In genomic region chr10:22712959-22713852, GRCh38 we compare ENCODE assay signal across 8 cellular contexts. TPM values are rescaled to one million over a fixed set of nuclear protein-coding genes. Genes with fewer than 3 reads are reported as not detected.
DNase-seq lines count a peak whose midpoint lies in the region; ATAC-seq and TF ChIP-seq lines count a peak whose summit lies in the region.

No MANE protein-coding gene starts in this region.

- intact Hi-C loops in esophagus muscularis mucosa (cut with DNase I): loop anchor here (10.0 kb wide), 6 partner anchors 88 to 708 kb away; partner anchors contain the start of genes BMI1 and DNAJC1
- intact Hi-C loops in natural killer cell (cut with micrococcal nuclease): loop anchor here (2.0 to 10.0 kb wide), 8 partner anchors 30 to 711 kb away; partner anchors contain the start of genes BMI1 and DNAJC1

- no peaks in the 10 kb centered on the region for H3K27me3 ChIP-seq in CD8-positive, alpha-beta memory T cell (ENCODE audit: insufficient read depth, low read length, poor library complexity, severe bottlenecking)
- H3K27me3 ChIP-seq in Loucy (ENCODE audit: insufficient read depth, low read length, poor library complexity, severe bottlenecking): no peaks in the 10 kb centered on the region
- no peaks in the 10 kb centered on the region for H3K27me3 ChIP-seq in esophagus muscularis mucosa

- peak overlapping the region; percentile 87 to 98 (median 95) for H3K4me3 Mint-ChIP-seq in CD8-positive, alpha-beta memory T cell
- H3K4me3 Mint-ChIP-seq in natural killer cell (peak overlapping the region; percentile 94), type B pancreatic cell (peak overlapping the region; percentile 87)

- no peaks in the 10 kb centered on the region for H3K9me3 ChIP-seq in CD8-positive, alpha-beta memory T cell (ENCODE audit: low read length)
- no peaks in the 10 kb centered on the region for H3K9me3 ChIP-seq in Loucy (ENCODE audit: insufficient read depth, low read depth, low read length)
- no peaks in the 10 kb centered on the region for H3K9me3 ChIP-seq in esophagus muscularis mucosa

- peaks cover 57% of the 10 kb centered on the region for H4K20me1 ChIP-seq in Loucy (ENCODE audit: insufficient read depth, low read length, poor library complexity, severe bottlenecking)

- peaks cover 0 to 24% (median 2%) of the 10 kb centered on the region in 3 donors for H3K36me3 Mint-ChIP-seq in CD8-positive, alpha-beta memory T cell
- H3K36me3 Mint-ChIP-seq in natural killer cell: no peaks in the 10 kb centered on the region
- H3K36me3 Mint-ChIP-seq in type B pancreatic cell: no peaks in the 10 kb centered on the region

- H3K4me3 ChIP-seq in CD8-positive, alpha-beta memory T cell (ENCODE audit: low read length): peak overlapping the region; percentile 91
- H3K4me3 ChIP-seq in Loucy (ENCODE audit: low read length, poor library complexity, severe bottlenecking) (peak overlapping the region; percentile 81), esophagus muscularis mucosa (peak overlapping the region; percentile 75 to 99 (median 95))

- peaks cover 45 to 49% (median 48%) of the 10 kb centered on the region in 3 donors for H3K4me1 Mint-ChIP-seq in CD8-positive, alpha-beta memory T cell
- peaks cover 49 to 50% of the 10 kb centered on the region in 2 donors for H3K4me1 Mint-ChIP-seq in natural killer cell
- peaks cover 6% of the 10 kb centered on the region for H3K4me1 Mint-ChIP-seq in type B pancreatic cell (ENCODE audit: unreplicated experiment)

- peaks cover 59% of the 10 kb centered on the region for H3K79me2 ChIP-seq in Loucy (ENCODE audit: insufficient read depth, low read length)

- peak overlapping the region; percentile 85 for H3K9ac ChIP-seq in Loucy (ENCODE audit: low read depth, low read length, poor library complexity, severe bottlenecking)

- CTCF ChIA-PET in CD8-positive, alpha-beta memory T cell (lab: Charles Lee): interaction anchor here (0.6 to 2.4 kb wide), 14 partner anchors 9 to 139 kb away, joined by 3 to 9 read pairs (median 5); no protein-coding TSS in a partner anchor

- peak overlapping the region; percentile 85 for H3K4me2 ChIP-seq in Loucy (ENCODE audit: low read depth, low read length, poor library complexity, severe bottlenecking)

- TF ChIP-seq CTCF in Loucy (conservative IDR thresholded peaks at IDR 0.05; ENCODE audit: low read length) (no peak), esophagus muscularis mucosa (IDR thresholded peaks at IDR 0.05) (no peak), natural killer cell (IDR thresholded peaks at IDR 0.05) (no peak), type B pancreatic cell (conservative IDR thresholded peaks at IDR 0.05) (no peak)

- peak overlapping the region; percentile 84 to 95 (median 92) for H3K27ac Mint-ChIP-seq in CD8-positive, alpha-beta memory T cell
- H3K27ac Mint-ChIP-seq in natural killer cell (peak overlapping the region; percentile 82 to 87), type B pancreatic cell (peak overlapping the region; percentile 23)

- no peaks in the 10 kb centered on the region for H3K9me3 Mint-ChIP-seq in CD8-positive, alpha-beta memory T cell
- H3K9me3 Mint-ChIP-seq in natural killer cell (no peaks in the 10 kb centered on the region), type B pancreatic cell (peaks cover 2% of the 10 kb centered on the region)

- H3F3A ChIP-seq in Loucy (ENCODE audit: low read depth): no peaks in the 10 kb centered on the region

- H3K36me3 ChIP-seq in CD8-positive, alpha-beta memory T cell (ENCODE audit: insufficient read depth, low read length): no peaks in the 10 kb centered on the region
- H3K36me3 ChIP-seq in Loucy (ENCODE audit: insufficient read depth, low read length): no peaks in the 10 kb centered on the region
- no peaks in the 10 kb centered on the region for H3K36me3 ChIP-seq in esophagus muscularis mucosa

- POLR2A ChIA-PET in CD8-positive, alpha-beta memory T cell (lab: Charles Lee): interaction anchor here (0.6 to 1.9 kb wide), 21 partner anchors 12 to 140 kb away, joined by 3 to 17 read pairs (median 4); no protein-coding TSS in a partner anchor

- TF ChIP-seq POLR2A in esophagus muscularis mucosa (IDR thresholded peaks at IDR 0.05; ENCODE audit: low read depth): no peak

- H2AFZ ChIP-seq in Loucy (ENCODE audit: low read length): no peak overlapping the region

- H3K27ac ChIP-seq in CD8-positive, alpha-beta memory T cell (ENCODE audit: low read depth, low read length): peak overlapping the region; percentile 88
- peak overlapping the region; percentile 85 to 91 (median 86) for H3K27ac ChIP-seq in esophagus muscularis mucosa (replicated peaks in 1 of 4)

- H3K9me2 ChIP-seq in Loucy (replicated peaks; ENCODE audit: low read depth, low read length): no peaks in the 10 kb centered on the region

- peaks cover 35% of the 10 kb centered on the region for H3K4me1 ChIP-seq in CD8-positive, alpha-beta memory T cell (ENCODE audit: insufficient read depth, low read length)
- H3K4me1 ChIP-seq in Loucy (ENCODE audit: insufficient read depth, low read length, poor library complexity, severe bottlenecking) (peaks cover 45% of the 10 kb centered on the region), esophagus muscularis mucosa (peaks cover 16 to 35% (median 33%) of the 10 kb centered on the region in 4 donors)

- WGBS in esophagus muscularis mucosa: under 1% methylated on average over 14 of the region's 72 CpGs

- peaks cover 0 to 3% of the 10 kb centered on the region in 2 donors for H3K27me3 Mint-ChIP-seq in CD8-positive, alpha-beta memory T cell
- H3K27me3 Mint-ChIP-seq in natural killer cell (ENCODE audit: low read depth in 2 of 2) (no peaks in the 10 kb centered on the region), type B pancreatic cell (peaks cover 11% of the 10 kb centered on the region)

- TF ChIP-seq EP300 in esophagus muscularis mucosa (IDR thresholded peaks at IDR 0.05): no peak

- ATAC-seq in GM21515 (IDR thresholded peaks at IDR 0.05; ENCODE audit: unreplicated experiment) (peak; percentile 23), natural killer cell (peak in 2 of 3 donors; percentile 18 to 20)

- DNase-seq in CD8-positive, alpha-beta memory T cell: peak; percentile 29 to 65 (median 50)
- DNase-seq in activated T-cell treated with anti-CD3 and anti-CD28 coated beads for 24 hours (ENCODE audit: low read depth) (peak; percentile 22), esophagus muscularis mucosa (ENCODE audit: extremely low spot score) (no peak), natural killer cell (peak; percentile 55), type B pancreatic cell (ENCODE audit: extremely low spot score, unreplicated experiment) (no peak), SKM-1 treated with dmso at 0.1 percent for 144 hours (lab: John Stamatoyannopoulos, UW; ENCODE audit: unreplicated experiment) (no peak)

RNA-seq across cellular contexts. Expression of gene PIP4K2A, which starts 1.2 kb away (rescaled TPM):
- total RNA-seq in CD8-positive, alpha-beta memory T cell: 100 to 1,000 TPM; 116 to 130 TPM
- polyA plus RNA-seq in CD8-positive, alpha-beta memory T cell: 120 TPM
- total RNA-seq in esophagus muscularis mucosa: 10 to 100 TPM; 26.2 to 34.3 (median 32.5) TPM
- total RNA-seq in natural killer cell: 100 to 1,000 TPM; 311 to 423 (median 405) TPM
- 15.7 and 26.3 TPM in 2 replicates for total RNA-seq in type B pancreatic cell (ENCODE audit: low replicate concordance)

Comparison
In these comparisons a context has a peak if more than half of its experiments do, and no peak if none do; other contexts are left out.
1. DNase-seq: peak in CD8-positive, alpha-beta memory T cell (5 of 5), activated T-cell treated with anti-CD3 and anti-CD28 coated beads for 24 hours (single experiment) and natural killer cell (single experiment); none in esophagus muscularis mucosa (single experiment), type B pancreatic cell (single experiment) and SKM-1 treated with dmso at 0.1 percent for 144 hours (single experiment).
2. H3K27ac Mint-ChIP-seq: peak in every context shown above with its lines; median percentile 92 in CD8-positive, alpha-beta memory T cell; 84 in natural killer cell; 23 in type B pancreatic cell.
3. Peak in every context shown above with its lines, with median percentiles within 50 percentile points of each other: H3K4me3 ChIP-seq and H3K4me3 Mint-ChIP-seq.